ENCODE assay signal across 22 cellular contexts in the genomic region with DNA sequence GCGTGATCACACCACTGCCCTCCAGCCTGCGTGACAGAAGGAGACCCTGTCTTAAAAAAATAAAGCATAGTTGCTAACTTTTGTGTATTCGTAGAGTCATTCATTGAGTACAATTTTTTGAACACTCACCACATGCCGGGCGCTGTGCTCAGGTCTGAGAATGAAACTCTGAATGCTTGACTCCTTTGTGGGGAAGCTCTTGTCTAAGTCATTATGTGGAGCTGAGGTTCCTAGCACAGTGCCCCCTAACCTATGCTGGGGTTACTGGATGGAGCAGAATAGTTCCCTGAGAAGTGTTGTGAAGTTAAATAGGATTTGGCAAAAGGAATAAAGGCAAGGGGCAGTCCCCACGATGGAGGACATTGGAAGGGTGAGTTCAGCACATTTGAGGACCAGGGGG.
DNase-seq lines count a peak whose midpoint lies in the region; ATAC-seq and TF ChIP-seq lines count a peak whose summit lies in the region.
"Had no signal": no experiment of that assay in that cellular context is flagged by ENCODE, and none has a peak within 500 bp of the region (broad histone marks: within the 10 kb centered on the region; RNA-seq: fewer than 3 reads in every experiment).

No MANE protein-coding gene starts in this region.

- peak overlapping the region; percentile 58 to 69 for H3K4me3 Mint-ChIP-seq in activated T-cell treated with anti-CD3 and anti-CD28 coated beads, Interleukin-2, amount 50 U/mL, for 72 hours
- peak overlapping the region; percentile 15 for H3K4me3 Mint-ChIP-seq in activated CD4-positive, alpha-beta memory T cell treated with anti-CD3 and anti-CD28 coated beads, Interleukin-2, amount 10 ng/mL, durations not matched to agents 7 days and 5 days
- no peak overlapping the region for H3K4me3 Mint-ChIP-seq in endothelial cell (ENCODE audit: unreplicated experiment)
- peak overlapping the region; percentile 66 to 68 for H3K4me3 Mint-ChIP-seq in stimulated activated naive CD8-positive, alpha-beta T cell treated with anti-CD3 and anti-CD28 coated beads, Interleukin-15, amount 100 ng/mL, for 72 hours

- intact Hi-C loops in posterior vena cava (cut with DNase I), result no loop called here

- CTCF ChIA-PET in activated CD4-positive, alpha-beta memory T cell treated with anti-CD3 and anti-CD28 coated beads, Interleukin-2, amount 10 ng/mL, durations not matched to agents 7 days and 5 days (lab: Charles Lee), result interaction anchor here (1.0 to 2.1 kb wide), 3 partner anchors 8 to 23 kb away, joined by 4 to 13 read pairs (median 4); no protein-coding TSS in a partner anchor

- no peak for DNase-seq in activated T-cell treated with anti-CD3 and anti-CD28 coated beads, Interleukin-2, amount 50 U/mL, for 72 hours
- no peak for DNase-seq in activated T-cell treated with anti-CD3 and anti-CD28 coated beads, Interleukin-2, amount 50 U/mL, for 1 hour
- no peak for DNase-seq in activated CD4-positive, alpha-beta memory T cell treated with anti-CD3 and anti-CD28 coated beads, Interleukin-2, amount 10 ng/mL, durations not matched to agents 7 days and 5 days
- DNase-seq in endothelial cell (ENCODE audit: low spot score) (no peak), cerebellar nuclear complex (lab: John Stamatoyannopoulos, UW) (no peak), posterior vena cava (ENCODE audit: low spot score) (no peak)
- peak in 1 of 2 donors; percentile 26 for DNase-seq in stimulated activated naive CD8-positive, alpha-beta T cell treated with anti-CD3 and anti-CD28 coated beads, Interleukin-15, amount 100 ng/mL, for 72 hours
- DNase-seq: activated CD4-positive, alpha-beta T cell treated with anti-CD3 and anti-CD28 coated beads, Interleukin-2, amount 50 U/mL, for 48 hours; activated gamma-delta T cell treated with Interleukin-2 at 50 U/mL for 16 hours; brain microvascular endothelial cell; Caco-2; dermis blood vessel endothelial cell; EL; left ventricle myocardium inferior; NCI-H1930; NCI-H524 treated with DMSO at 0.1 percent for 48 hours; pancreas; SHP77 treated with DMSO at 0.1 percent for 48 hours; stimulated activated CD4-positive, alpha-beta T cell treated with anti-CD3 and anti-CD28 coated beads, Interleukin-1b, Interleukin-23, amount 100 ng/mL, for 48 hours; substantia nigra had no signal

- no peaks in the 10 kb centered on the region for H3K9me3 Mint-ChIP-seq in activated T-cell treated with anti-CD3 and anti-CD28 coated beads, Interleukin-2, amount 50 U/mL, for 72 hours
- no peaks in the 10 kb centered on the region for H3K9me3 Mint-ChIP-seq in activated CD4-positive, alpha-beta memory T cell treated with anti-CD3 and anti-CD28 coated beads, Interleukin-2, amount 10 ng/mL, durations not matched to agents 7 days and 5 days
- no peaks in the 10 kb centered on the region for H3K9me3 Mint-ChIP-seq in endothelial cell (ENCODE audit: unreplicated experiment)
- H3K9me3 Mint-ChIP-seq in stimulated activated naive CD8-positive, alpha-beta T cell treated with anti-CD3 and anti-CD28 coated beads, Interleukin-15, amount 100 ng/mL, for 72 hours, result no peaks in the 10 kb centered on the region

- no peaks in the 10 kb centered on the region for H3K27me3 Mint-ChIP-seq in activated T-cell treated with anti-CD3 and anti-CD28 coated beads, Interleukin-2, amount 50 U/mL, for 72 hours (ENCODE audit: low read depth)
- no peaks in the 10 kb centered on the region for H3K27me3 Mint-ChIP-seq in activated CD4-positive, alpha-beta memory T cell treated with anti-CD3 and anti-CD28 coated beads, Interleukin-2, amount 10 ng/mL, durations not matched to agents 7 days and 5 days
- H3K27me3 Mint-ChIP-seq in endothelial cell (ENCODE audit: unreplicated experiment), result peaks cover 1% of the 10 kb centered on the region
- no peaks in the 10 kb centered on the region for H3K27me3 Mint-ChIP-seq in stimulated activated naive CD8-positive, alpha-beta T cell treated with anti-CD3 and anti-CD28 coated beads, Interleukin-15, amount 100 ng/mL, for 72 hours

- POLR2A ChIA-PET in activated CD4-positive, alpha-beta memory T cell treated with anti-CD3 and anti-CD28 coated beads, Interleukin-2, amount 10 ng/mL, durations not matched to agents 7 days and 5 days (lab: Charles Lee), result interaction anchor here (1.0 to 18.6 kb wide), 4 partner anchors 9 to 34 kb away, joined by 3 to 1515 read pairs (median 6); no protein-coding TSS in a partner anchor

- peak; percentile 45 to 58 for ATAC-seq in activated T-cell treated with anti-CD3 and anti-CD28 coated beads, Interleukin-2, amount 50 U/mL, for 72 hours (replicated peaks in 1 of 2)
- ATAC-seq in stimulated activated naive CD8-positive, alpha-beta T cell treated with anti-CD3 and anti-CD28 coated beads, Interleukin-15, amount 100 ng/mL, for 72 hours, result peak; percentile 57
- ATAC-seq in GM21515 (IDR thresholded peaks at IDR 0.05; ENCODE audit: unreplicated experiment), result no peak
- ATAC-seq: esophagus mucosa had no signal

- H3K27ac Mint-ChIP-seq in activated T-cell treated with anti-CD3 and anti-CD28 coated beads, Interleukin-2, amount 50 U/mL, for 72 hours, result peak overlapping the region; percentile 80
- peak overlapping the region; percentile 92 for H3K27ac Mint-ChIP-seq in activated CD4-positive, alpha-beta memory T cell treated with anti-CD3 and anti-CD28 coated beads, Interleukin-2, amount 10 ng/mL, durations not matched to agents 7 days and 5 days
- H3K27ac Mint-ChIP-seq in endothelial cell (ENCODE audit: unreplicated experiment), result peak overlapping the region; percentile 84
- H3K27ac Mint-ChIP-seq in stimulated activated naive CD8-positive, alpha-beta T cell treated with anti-CD3 and anti-CD28 coated beads, Interleukin-15, amount 100 ng/mL, for 72 hours, result peak overlapping the region; percentile 43 to 49

- TF ChIP-seq CTCF in endothelial cell (IDR thresholded peaks at IDR 0.05; ENCODE audit: unreplicated experiment), result no peak

- H3K4me1 Mint-ChIP-seq in activated T-cell treated with anti-CD3 and anti-CD28 coated beads, Interleukin-2, amount 50 U/mL, for 72 hours (ENCODE audit: low read depth), result peaks cover 61% of the 10 kb centered on the region
- H3K4me1 Mint-ChIP-seq in activated CD4-positive, alpha-beta memory T cell treated with anti-CD3 and anti-CD28 coated beads, Interleukin-2, amount 10 ng/mL, durations not matched to agents 7 days and 5 days, result peaks cover 59% of the 10 kb centered on the region
- peaks cover 30% of the 10 kb centered on the region for H3K4me1 Mint-ChIP-seq in endothelial cell (ENCODE audit: unreplicated experiment)
- peaks cover 67% of the 10 kb centered on the region for H3K4me1 Mint-ChIP-seq in stimulated activated naive CD8-positive, alpha-beta T cell treated with anti-CD3 and anti-CD28 coated beads, Interleukin-15, amount 100 ng/mL, for 72 hours

- peaks cover 0 to 1% of the 10 kb centered on the region in 2 donors for H3K36me3 Mint-ChIP-seq in activated T-cell treated with anti-CD3 and anti-CD28 coated beads, Interleukin-2, amount 50 U/mL, for 72 hours (ENCODE audit: insufficient read depth in 2 of 2)
- H3K36me3 Mint-ChIP-seq in activated CD4-positive, alpha-beta memory T cell treated with anti-CD3 and anti-CD28 coated beads, Interleukin-2, amount 10 ng/mL, durations not matched to agents 7 days and 5 days (ENCODE audit: low read depth), result peaks cover 6% of the 10 kb centered on the region
- no peaks in the 10 kb centered on the region for H3K36me3 Mint-ChIP-seq in endothelial cell (ENCODE audit: low read depth, unreplicated experiment)
